Comparison of ENCODE assay signal across 10 cellular contexts in the genomic region with DNA sequence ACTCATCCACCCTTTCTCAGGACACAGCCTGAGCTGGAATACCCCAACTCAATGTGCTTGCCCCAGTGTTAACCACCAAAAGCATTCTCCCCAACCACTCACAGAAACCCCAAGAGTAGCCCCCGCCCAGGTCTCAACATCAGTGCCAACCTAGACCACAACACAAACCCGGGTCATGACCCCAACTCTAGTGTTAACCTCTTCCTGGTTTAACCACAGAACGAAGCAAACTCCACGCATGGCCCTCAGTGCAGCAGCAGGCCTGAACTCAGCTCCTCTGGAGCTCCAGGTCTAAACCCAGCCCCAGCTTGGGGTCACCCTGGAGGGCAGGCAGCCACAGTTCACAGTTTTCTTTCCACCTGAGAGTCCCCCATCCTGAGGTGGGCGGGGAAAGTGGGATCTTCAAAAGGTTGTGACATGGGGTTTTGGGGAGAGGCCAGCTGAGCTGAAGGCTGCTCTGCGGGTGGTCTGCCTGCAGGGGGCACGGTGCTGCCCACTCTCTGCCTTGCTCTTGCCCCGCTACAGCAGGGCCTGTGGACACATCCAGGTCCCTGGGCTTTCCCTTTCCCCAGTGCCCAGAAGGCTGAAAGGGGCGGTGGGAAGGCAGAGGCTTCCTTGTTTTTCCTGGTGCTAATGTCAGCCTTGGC. TPM values are rescaled to one million over a fixed set of nuclear protein-coding genes. Genes with fewer than 3 reads are reported as not detected.
DNase-seq lines count a peak whose midpoint lies in the region; ATAC-seq and TF ChIP-seq lines count a peak whose summit lies in the region.
"Had no signal": no experiment of that assay in that cellular context is flagged by ENCODE, and none has a peak within 500 bp of the region (broad histone marks: within the 10 kb centered on the region; RNA-seq: fewer than 3 reads in every experiment).

No MANE protein-coding gene starts in this region.

- no peaks in the 10 kb centered on the region for H3K9me2 ChIP-seq in hepatocyte (replicated peaks; ENCODE audit: insufficient read depth)

- peak overlapping the region; percentile 85 for H3K9ac ChIP-seq in mammary epithelial cell (ENCODE audit: insufficient read depth, low read length)
- H3K9ac ChIP-seq: parathyroid adenoma had no signal

- H3K4me3 ChIP-seq in cardiac muscle cell (no peak overlapping the region), heart left ventricle (no peak overlapping the region), RWPE2 (ENCODE audit: severe bottlenecking) (no peak overlapping the region), mammary epithelial cell (replicated peaks in 1 of 3; ENCODE audit: insufficient read depth in 1 of 3, low read depth in 2 of 3, low read length in 3 of 3) (no peak overlapping the region), thymus (ENCODE audit: low read length) (no peak overlapping the region), hepatocyte (no peak overlapping the region)

- H3K27me3 ChIP-seq in cardiac muscle cell (no peaks in the 10 kb centered on the region), heart left ventricle (no peaks in the 10 kb centered on the region), RWPE2 (ENCODE audit: insufficient read depth, poor library complexity, severe bottlenecking) (no peaks in the 10 kb centered on the region), mammary epithelial cell (ENCODE audit: insufficient read depth, low read length) (no peaks in the 10 kb centered on the region), thymus (ENCODE audit: control insufficient read depth, insufficient read depth) (no peaks in the 10 kb centered on the region), hepatocyte (no peaks in the 10 kb centered on the region)

- H2AFZ ChIP-seq in mammary epithelial cell (ENCODE audit: low read depth, low read length) (no peak overlapping the region), hepatocyte (no peak overlapping the region)
- H2AFZ ChIP-seq: parathyroid adenoma had no signal

- dilution Hi-C loops in mammary epithelial cell (cut with HindIII; ENCODE audit: low sequenced_read_pairs): no loop called here

- H3K27ac ChIP-seq in cardiac muscle cell: no peak overlapping the region
- no peak overlapping the region for H3K27ac ChIP-seq in heart left ventricle
- H3K27ac ChIP-seq in RWPE2 (ENCODE audit: poor library complexity, severe bottlenecking): peak overlapping the region; percentile 95
- H3K27ac ChIP-seq in mammary epithelial cell (ENCODE audit: insufficient read depth, low read depth, low read length): peak overlapping the region; percentile 97
- H3K27ac ChIP-seq in thymus (ENCODE audit: low read depth): peak overlapping the region; percentile 79
- H3K27ac ChIP-seq in hepatocyte: no peak overlapping the region
- H3K27ac ChIP-seq: parathyroid adenoma had no signal

- in situ Hi-C loops in mammary epithelial cell (cut with MboI; ENCODE audit: low sequenced_read_pairs in 2 of 2): no loop called here

- BruUV-seq in mammary epithelial cell (replicated peaks; lab: Mats Ljungman, UMichigan): no TSS peak

- ATAC-seq in heart left ventricle (no peak), RWPE2 (ENCODE audit: low read depth) (no peak)

- H3K79me2 ChIP-seq in mammary epithelial cell (ENCODE audit: insufficient read depth, low read length): peaks cover 93% of the 10 kb centered on the region
- H3K79me2 ChIP-seq in hepatocyte: no peaks in the 10 kb centered on the region
- H3K79me2 ChIP-seq: parathyroid adenoma had no signal

- DNase-seq in cardiac muscle cell (ENCODE audit: low read depth in 1 of 2, low spot score in 1 of 2) (no peak), heart left ventricle (no peak), RWPE2 (ENCODE audit: low spot score) (no peak), mammary epithelial cell (peak; percentile 65), hepatocyte (ENCODE audit: low spot score) (no peak), foreskin melanocyte (no peak), NCI-H187 treated with DMSO at 0.1 percent for 48 hours (lab: John Stamatoyannopoulos, UW) (no peak)
- DNase-seq: stimulated activated naive B cell treated with anti-CD40 and anti-IgM and Interleukin-4, amounts not matched to agents 10 μg/mL and 1 μg/mL and 100 μg/mL, for 72 hours had no signal

- no peaks in the 10 kb centered on the region for H3K9me3 ChIP-seq in cardiac muscle cell (ENCODE audit: low read depth)
- no peaks in the 10 kb centered on the region for H3K9me3 ChIP-seq in heart left ventricle
- H3K9me3 ChIP-seq in RWPE2 (ENCODE audit: severe bottlenecking): no peaks in the 10 kb centered on the region
- no peaks in the 10 kb centered on the region for H3K9me3 ChIP-seq in mammary epithelial cell (replicated peaks; ENCODE audit: insufficient read depth, low read length)
- H3K9me3 ChIP-seq in thymus (ENCODE audit: control insufficient read depth): no peaks in the 10 kb centered on the region
- no peaks in the 10 kb centered on the region for H3K9me3 ChIP-seq in hepatocyte (ENCODE audit: low read depth)

- peak overlapping the region; percentile 72 for H3K4me2 ChIP-seq in mammary epithelial cell (ENCODE audit: insufficient read depth, low read depth, low read length)
- H3K4me2 ChIP-seq in hepatocyte: no peak overlapping the region

- CTCF ChIA-PET in mammary epithelial cell (lab: Charles Lee; ENCODE audit: low non-redundant PET): interaction anchor here (0.6 to 1.3 kb wide), 2 partner anchors 38 to 232 kb away, joined by 4 to 9 read pairs; a partner anchor contains a TSS

- WGBS in heart left ventricle, 4 donors: 79 to 85% (median 82%) methylated on average over 8 to 9 of the region's 9 CpGs
- 2% methylated on average over 4 of the region's 9 CpGs for WGBS in mammary epithelial cell (ENCODE audit: low coverage, missing lambda C conversion rate)
- 44% methylated on average over 9 of the region's 9 CpGs for WGBS in thymus
- 86% methylated on average over 9 of the region's 9 CpGs for WGBS in hepatocyte (ENCODE audit: low lambda C conversion rate, missing lambda C conversion rate)

- TF ChIP-seq POLR2A in heart left ventricle (IDR thresholded peaks at IDR 0.05): no peak

- H3K4me1 ChIP-seq in cardiac muscle cell (ENCODE audit: low read depth) (no peaks in the 10 kb centered on the region), heart left ventricle (peaks cover 0 to 6% (median 0%) of the 10 kb centered on the region in 12 donors), RWPE2 (ENCODE audit: insufficient read depth, poor library complexity, severe bottlenecking) (peaks cover 98% of the 10 kb centered on the region), mammary epithelial cell (ENCODE audit: insufficient read depth, low read length) (peaks cover 100% of the 10 kb centered on the region), thymus (ENCODE audit: control insufficient read depth, insufficient read depth, low read length) (peaks cover 36% of the 10 kb centered on the region), hepatocyte (ENCODE audit: insufficient read depth) (no peaks in the 10 kb centered on the region)
- H3K4me1 ChIP-seq: parathyroid adenoma had no signal

- no peaks in the 10 kb centered on the region for H3K36me3 ChIP-seq in cardiac muscle cell
- no peaks in the 10 kb centered on the region for H3K36me3 ChIP-seq in heart left ventricle
- H3K36me3 ChIP-seq in RWPE2 (ENCODE audit: low read depth): peaks cover 9% of the 10 kb centered on the region; the same call in 1 of the 2 replicates
- no peaks in the 10 kb centered on the region for H3K36me3 ChIP-seq in mammary epithelial cell (ENCODE audit: insufficient read depth, low read length)
- no peaks in the 10 kb centered on the region for H3K36me3 ChIP-seq in thymus (ENCODE audit: control insufficient read depth, insufficient read depth)
- no peaks in the 10 kb centered on the region for H3K36me3 ChIP-seq in hepatocyte (replicated peaks; ENCODE audit: insufficient read depth, low read depth)

- intact Hi-C loops in heart left ventricle (cut with DNase I) (no loop called here), mammary epithelial cell (cut with micrococcal nuclease) (loop anchor here (1.0 to 10.0 kb wide), 3 partner anchors 35 to 586 kb away; a partner anchor contains a TSS)

- peak; percentile 15 for TF ChIP-seq CTCF in cardiac muscle cell (IDR thresholded peaks at IDR 0.05; ENCODE audit: low read depth, low read length)
- no peak for TF ChIP-seq CTCF in heart left ventricle (IDR thresholded peaks at IDR 0.05)
- TF ChIP-seq CTCF in RWPE2 (IDR thresholded peaks at IDR 0.05; ENCODE audit: poor library complexity, severe bottlenecking): no peak
- peak; percentile 37 to 53 for TF ChIP-seq CTCF in mammary epithelial cell (conservative IDR thresholded peaks at IDR 0.05 in 1 of 2, IDR thresholded peaks at IDR 0.05 in 1 of 2; ENCODE audit: extremely low read depth in 1 of 2, insufficient read depth in 1 of 2, low read depth in 1 of 2, low read length in 2 of 2)
- TF ChIP-seq CTCF in hepatocyte (IDR thresholded peaks at IDR 0.05; ENCODE audit: poor library complexity): no peak

- no peaks in the 10 kb centered on the region for H4K20me1 ChIP-seq in mammary epithelial cell (ENCODE audit: insufficient read depth, low read length)
- H4K20me1 ChIP-seq in hepatocyte (ENCODE audit: insufficient read depth, poor library complexity, severe bottlenecking): no peaks in the 10 kb centered on the region

RNA-seq across cellular contexts. Expression of a gene that starts 37.9 kb away (rescaled TPM):
- 9.1 and 11.8 TPM in 2 replicates for total RNA-seq in cardiac muscle cell
- 3.7 and 5.2 TPM in 2 replicates for polyA plus RNA-seq in cardiac muscle cell
- total RNA-seq in heart left ventricle: 10 to 100 TPM in 8 of 9 donors, 1 to 10 TPM in 1; 7.2 to 28.6 (median 19.5) TPM
- polyA plus RNA-seq in heart left ventricle: 10 to 100 TPM in 1 of 2 donors, 1 to 10 TPM in 1; 5.8 to 18.5 TPM
- 100 to 1,000 TPM in 1 of 2 donors, 10 to 100 TPM in 1; 60.8 to 162 TPM for total RNA-seq in mammary epithelial cell
- polyA plus RNA-seq in mammary epithelial cell: 103 TPM
- 278 TPM for polyA minus RNA-seq in mammary epithelial cell
- polyA plus RNA-seq in thymus: 11.7 TPM
- total RNA-seq in hepatocyte: 3.7 and 7.4 TPM in 2 replicates
- 3.6 and 6.3 TPM in 2 replicates for polyA plus RNA-seq in hepatocyte

Comparison
In these comparisons a context has a peak if more than half of its experiments do, and no peak if none do; other contexts are left out.
1. CTCF ChIP-seq: peak in cardiac muscle cell (single experiment) and mammary epithelial cell (2 of 2); none in heart left ventricle (0 of 12), RWPE2 (single experiment) and hepatocyte (single experiment).
2. H3K27ac ChIP-seq: peak in RWPE2 (single experiment), mammary epithelial cell (single experiment) and thymus (single experiment); none in cardiac muscle cell (single experiment), heart left ventricle (0 of 12) and hepatocyte (single experiment).